Comparison of ENCODE assay signal across 18 cellular contexts in genomic region chr4:157270552-157270951, GRCh38. TPM values are rescaled to one million over a fixed set of nuclear protein-coding genes. Genes with fewer than 3 reads are reported as not detected.
DNase-seq lines count a peak whose midpoint lies in the region; ATAC-seq and TF ChIP-seq lines count a peak whose summit lies in the region.
"Had no signal": no experiment of that assay in that cellular context is flagged by ENCODE, and none has a peak within 500 bp of the region (broad histone marks: within the 10 kb centered on the region; RNA-seq: fewer than 3 reads in every experiment).

No MANE protein-coding gene starts in this region.

- no peaks in the 10 kb centered on the region for H3K9me3 ChIP-seq in gastrocnemius medialis
- H3K9me3 ChIP-seq: A549; BLaER1 treated with 17β-estradiol and CSF1 and Interleukin-3, amounts not matched to agents 10 nM and 100 nM; Caco-2 had no signal

- peak overlapping the region in 1 of 4 donors; percentile 17 for H3K27ac ChIP-seq in gastrocnemius medialis
- H3K27ac ChIP-seq: 22Rv1; A549; BLaER1 treated with 17β-estradiol and CSF1 and Interleukin-3, amounts not matched to agents 10 nM and 100 nM; C4-2B had no signal

- H3K4me1 ChIP-seq in gastrocnemius medialis, result peaks cover 3 to 6% of the 10 kb centered on the region in 2 donors
- H3K4me1 ChIP-seq: A549; BLaER1 treated with 17β-estradiol and CSF1 and Interleukin-3, amounts not matched to agents 10 nM and 100 nM; Caco-2 had no signal

- H3K36me3 Mint-ChIP-seq in activated naive CD8-positive, alpha-beta T cell treated with anti-CD3 and anti-CD28 coated beads for 36 hours, result no peaks in the 10 kb centered on the region
- no peaks in the 10 kb centered on the region for H3K36me3 Mint-ChIP-seq in activated naive CD8-positive, alpha-beta T cell treated with anti-CD3 and anti-CD28 coated beads, Interleukin-2, amount 50 U/mL, for 24 hours (ENCODE audit: low read depth)
- H3K36me3 Mint-ChIP-seq: CD8-positive, alpha-beta T cell had no signal

- no peaks in the 10 kb centered on the region for H3K36me3 ChIP-seq in gastrocnemius medialis
- H3K36me3 ChIP-seq: BLaER1 treated with 17β-estradiol and CSF1 and Interleukin-3, amounts not matched to agents 10 nM and 100 nM had no signal

- no peak for DNase-seq in activated naive CD8-positive, alpha-beta T cell treated with anti-CD3 and anti-CD28 coated beads for 36 hours
- no peak for DNase-seq in activated naive CD8-positive, alpha-beta T cell treated with anti-CD3 and anti-CD28 coated beads, Interleukin-2, amount 50 U/mL, for 24 hours
- peak; percentile 2 for DNase-seq in astrocyte of the hippocampus (ENCODE audit: low read depth, low spot score)
- no peak for DNase-seq in gastrocnemius medialis
- DNase-seq in left ventricle myocardium superior, result no peak
- DNase-seq: AML-193; Caco-2; Calu3; CD4-positive, alpha-beta T cell; CD8-positive, alpha-beta T cell; GF-D8 had no signal

- no peaks in the 10 kb centered on the region for H3K4me1 Mint-ChIP-seq in activated naive CD8-positive, alpha-beta T cell treated with anti-CD3 and anti-CD28 coated beads for 36 hours
- no peaks in the 10 kb centered on the region for H3K4me1 Mint-ChIP-seq in activated naive CD8-positive, alpha-beta T cell treated with anti-CD3 and anti-CD28 coated beads, Interleukin-2, amount 50 U/mL, for 24 hours
- H3K4me1 Mint-ChIP-seq: B cell had no signal

- H3K27me3 ChIP-seq in gastrocnemius medialis, result no peaks in the 10 kb centered on the region
- H3K27me3 ChIP-seq: BLaER1 treated with 17β-estradiol and CSF1 and Interleukin-3, amounts not matched to agents 10 nM and 100 nM had no signal

- H3K4me3 ChIP-seq in gastrocnemius medialis, result no peak overlapping the region
- H3K4me3 ChIP-seq: A549; BLaER1 treated with 17β-estradiol and CSF1 and Interleukin-3, amounts not matched to agents 10 nM and 100 nM had no signal

- no peaks in the 10 kb centered on the region for H3K27me3 Mint-ChIP-seq in activated naive CD8-positive, alpha-beta T cell treated with anti-CD3 and anti-CD28 coated beads for 36 hours
- no peaks in the 10 kb centered on the region for H3K27me3 Mint-ChIP-seq in activated naive CD8-positive, alpha-beta T cell treated with anti-CD3 and anti-CD28 coated beads, Interleukin-2, amount 50 U/mL, for 24 hours
- H3K27me3 Mint-ChIP-seq: B cell; CD4-positive, alpha-beta T cell had no signal

- H3K9me3 Mint-ChIP-seq in activated naive CD8-positive, alpha-beta T cell treated with anti-CD3 and anti-CD28 coated beads for 36 hours, result peaks cover 6% of the 10 kb centered on the region
- H3K9me3 Mint-ChIP-seq in activated naive CD8-positive, alpha-beta T cell treated with anti-CD3 and anti-CD28 coated beads, Interleukin-2, amount 50 U/mL, for 24 hours, result peaks cover 20% of the 10 kb centered on the region

- no peak for TF ChIP-seq CTCF in gastrocnemius medialis (IDR thresholded peaks at IDR 0.05 in 4 of 5, conservative IDR thresholded peaks at IDR 0.05 in 1 of 5)

- TF ChIP-seq POLR2A in gastrocnemius medialis (IDR thresholded peaks at IDR 0.05), result no peak

- intact Hi-C loops in gastrocnemius medialis (cut with DNase I; ENCODE audit: low total_unique reads), result no loop called here
- intact Hi-C loops in left ventricle myocardium superior (cut with micrococcal nuclease), result no loop called here

- no peak overlapping the region for H3K27ac Mint-ChIP-seq in activated naive CD8-positive, alpha-beta T cell treated with anti-CD3 and anti-CD28 coated beads for 36 hours
- H3K27ac Mint-ChIP-seq in activated naive CD8-positive, alpha-beta T cell treated with anti-CD3 and anti-CD28 coated beads, Interleukin-2, amount 50 U/mL, for 24 hours, result no peak overlapping the region
- H3K27ac Mint-ChIP-seq: B cell; CD4-positive, alpha-beta T cell; CD8-positive, alpha-beta T cell had no signal

- in situ Hi-C loops in gastrocnemius medialis (cut with MboI; ENCODE audit: low sequenced_read_pairs in 4 of 4), result no loop called here

- no peak for ATAC-seq in activated naive CD8-positive, alpha-beta T cell treated with anti-CD3 and anti-CD28 coated beads, Interleukin-2, amount 50 U/mL, for 24 hours
- ATAC-seq in gastrocnemius medialis, result peak; percentile 79 to 81
- no peak for ATAC-seq in left ventricle myocardium superior
- ATAC-seq in GM21360 (IDR thresholded peaks at IDR 0.05; ENCODE audit: unreplicated experiment), result no peak
- ATAC-seq: A549; CD8-positive, alpha-beta T cell had no signal

- H3K4me3 Mint-ChIP-seq in activated naive CD8-positive, alpha-beta T cell treated with anti-CD3 and anti-CD28 coated beads for 36 hours, result peak overlapping the region; percentile 3
- no peak overlapping the region for H3K4me3 Mint-ChIP-seq in activated naive CD8-positive, alpha-beta T cell treated with anti-CD3 and anti-CD28 coated beads, Interleukin-2, amount 50 U/mL, for 24 hours
- H3K4me3 Mint-ChIP-seq: B cell; CD4-positive, alpha-beta T cell; CD8-positive, alpha-beta T cell had no signal

RNA-seq across cellular contexts. Expression of gene GRIA2, which starts 50.0 kb away (rescaled TPM):
- not detected for total RNA-seq in activated naive CD8-positive, alpha-beta T cell treated with anti-CD3 and anti-CD28 coated beads for 36 hours
- total RNA-seq in gastrocnemius medialis (not detected), left ventricle myocardium superior (not detected)
- total RNA-seq: A172; B cell; Caco-2; Calu3; CD4-positive, alpha-beta T cell; CD8-positive, alpha-beta T cell had no signal

Comparison
In these comparisons a context has a peak if more than half of its experiments do, and no peak if none do; other contexts are left out.
1. ATAC-seq: peak in gastrocnemius medialis (2 of 2); none in activated naive CD8-positive, alpha-beta T cell treated with anti-CD3 and anti-CD28 coated beads, Interleukin-2, amount 50 U/mL, for 24 hours (single experiment), left ventricle myocardium superior (single experiment) and GM21360 (single experiment).